ENCODE assay signal across 1 cellular context in the genomic region with DNA sequence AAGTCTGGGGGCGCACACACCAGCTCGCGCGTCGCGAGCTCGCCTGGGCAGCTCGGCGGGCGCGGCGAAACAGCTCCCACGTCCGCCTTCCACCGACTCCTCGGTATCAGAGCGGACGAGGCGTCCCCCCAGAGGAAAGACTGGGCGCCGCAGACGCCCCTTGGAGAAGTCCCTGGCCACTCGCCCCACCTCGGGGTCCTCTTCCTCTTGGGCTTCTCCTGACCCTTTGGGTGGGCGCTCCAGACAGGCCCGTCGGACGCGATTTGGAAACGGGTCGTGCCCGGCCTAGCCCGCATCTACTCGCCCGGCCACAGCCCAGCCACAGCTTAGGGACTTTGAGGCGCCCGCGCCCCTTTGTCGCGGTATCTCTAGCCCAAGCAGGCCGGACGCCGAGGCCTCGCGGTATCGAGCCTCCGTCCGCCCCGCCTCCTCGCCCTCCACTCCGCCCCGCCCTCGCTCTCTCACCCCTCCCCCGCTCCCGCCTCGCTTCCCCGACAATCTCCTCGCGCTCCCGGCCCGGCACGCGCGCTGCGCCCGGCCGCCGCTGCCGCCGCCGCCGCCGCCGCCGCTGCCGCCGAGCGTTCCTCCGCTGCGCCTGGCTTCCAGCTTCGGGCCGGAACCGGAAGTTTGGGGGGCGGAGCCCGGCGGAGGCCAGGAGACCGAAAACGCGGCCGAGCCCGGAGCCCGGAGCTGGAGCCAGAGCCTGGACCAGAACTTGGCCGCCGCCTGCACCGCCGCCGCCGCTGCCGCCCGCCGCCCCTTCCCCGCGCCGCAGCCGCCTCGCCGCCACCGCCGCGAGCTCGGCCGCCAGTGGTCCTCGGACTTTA.
TF ChIP-seq lines count a peak whose summit lies in the region.

No MANE protein-coding gene starts in this region.

TF ChIP-seq in H1, 55 proteins besides CTCF, POLR2A, EP300 and RAD21:
- TF ChIP-seq BCL11A (IDR thresholded peaks at IDR 0.05; ENCODE audit: low read depth in 2 of 2, low read length in 2 of 2) = no peak
- TF ChIP-seq, protein P1, sequence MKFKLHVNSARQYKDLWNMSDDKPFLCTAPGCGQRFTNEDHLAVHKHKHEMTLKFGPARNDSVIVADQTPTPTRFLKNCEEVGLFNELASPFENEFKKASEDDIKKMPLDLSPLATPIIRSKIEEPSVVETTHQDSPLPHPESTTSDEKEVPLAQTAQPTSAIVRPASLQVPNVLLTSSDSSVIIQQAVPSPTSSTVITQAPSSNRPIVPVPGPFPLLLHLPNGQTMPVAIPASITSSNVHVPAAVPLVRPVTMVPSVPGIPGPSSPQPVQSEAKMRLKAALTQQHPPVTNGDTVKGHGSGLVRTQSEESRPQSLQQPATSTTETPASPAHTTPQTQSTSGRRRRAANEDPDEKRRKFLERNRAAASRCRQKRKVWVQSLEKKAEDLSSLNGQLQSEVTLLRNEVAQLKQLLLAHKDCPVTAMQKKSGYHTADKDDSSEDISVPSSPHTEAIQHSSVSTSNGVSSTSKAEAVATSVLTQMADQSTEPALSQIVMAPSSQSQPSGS (IDR thresholded peaks at IDR 0.05; ENCODE audit: low read length) = no peak
- TF ChIP-seq, protein P2, sequence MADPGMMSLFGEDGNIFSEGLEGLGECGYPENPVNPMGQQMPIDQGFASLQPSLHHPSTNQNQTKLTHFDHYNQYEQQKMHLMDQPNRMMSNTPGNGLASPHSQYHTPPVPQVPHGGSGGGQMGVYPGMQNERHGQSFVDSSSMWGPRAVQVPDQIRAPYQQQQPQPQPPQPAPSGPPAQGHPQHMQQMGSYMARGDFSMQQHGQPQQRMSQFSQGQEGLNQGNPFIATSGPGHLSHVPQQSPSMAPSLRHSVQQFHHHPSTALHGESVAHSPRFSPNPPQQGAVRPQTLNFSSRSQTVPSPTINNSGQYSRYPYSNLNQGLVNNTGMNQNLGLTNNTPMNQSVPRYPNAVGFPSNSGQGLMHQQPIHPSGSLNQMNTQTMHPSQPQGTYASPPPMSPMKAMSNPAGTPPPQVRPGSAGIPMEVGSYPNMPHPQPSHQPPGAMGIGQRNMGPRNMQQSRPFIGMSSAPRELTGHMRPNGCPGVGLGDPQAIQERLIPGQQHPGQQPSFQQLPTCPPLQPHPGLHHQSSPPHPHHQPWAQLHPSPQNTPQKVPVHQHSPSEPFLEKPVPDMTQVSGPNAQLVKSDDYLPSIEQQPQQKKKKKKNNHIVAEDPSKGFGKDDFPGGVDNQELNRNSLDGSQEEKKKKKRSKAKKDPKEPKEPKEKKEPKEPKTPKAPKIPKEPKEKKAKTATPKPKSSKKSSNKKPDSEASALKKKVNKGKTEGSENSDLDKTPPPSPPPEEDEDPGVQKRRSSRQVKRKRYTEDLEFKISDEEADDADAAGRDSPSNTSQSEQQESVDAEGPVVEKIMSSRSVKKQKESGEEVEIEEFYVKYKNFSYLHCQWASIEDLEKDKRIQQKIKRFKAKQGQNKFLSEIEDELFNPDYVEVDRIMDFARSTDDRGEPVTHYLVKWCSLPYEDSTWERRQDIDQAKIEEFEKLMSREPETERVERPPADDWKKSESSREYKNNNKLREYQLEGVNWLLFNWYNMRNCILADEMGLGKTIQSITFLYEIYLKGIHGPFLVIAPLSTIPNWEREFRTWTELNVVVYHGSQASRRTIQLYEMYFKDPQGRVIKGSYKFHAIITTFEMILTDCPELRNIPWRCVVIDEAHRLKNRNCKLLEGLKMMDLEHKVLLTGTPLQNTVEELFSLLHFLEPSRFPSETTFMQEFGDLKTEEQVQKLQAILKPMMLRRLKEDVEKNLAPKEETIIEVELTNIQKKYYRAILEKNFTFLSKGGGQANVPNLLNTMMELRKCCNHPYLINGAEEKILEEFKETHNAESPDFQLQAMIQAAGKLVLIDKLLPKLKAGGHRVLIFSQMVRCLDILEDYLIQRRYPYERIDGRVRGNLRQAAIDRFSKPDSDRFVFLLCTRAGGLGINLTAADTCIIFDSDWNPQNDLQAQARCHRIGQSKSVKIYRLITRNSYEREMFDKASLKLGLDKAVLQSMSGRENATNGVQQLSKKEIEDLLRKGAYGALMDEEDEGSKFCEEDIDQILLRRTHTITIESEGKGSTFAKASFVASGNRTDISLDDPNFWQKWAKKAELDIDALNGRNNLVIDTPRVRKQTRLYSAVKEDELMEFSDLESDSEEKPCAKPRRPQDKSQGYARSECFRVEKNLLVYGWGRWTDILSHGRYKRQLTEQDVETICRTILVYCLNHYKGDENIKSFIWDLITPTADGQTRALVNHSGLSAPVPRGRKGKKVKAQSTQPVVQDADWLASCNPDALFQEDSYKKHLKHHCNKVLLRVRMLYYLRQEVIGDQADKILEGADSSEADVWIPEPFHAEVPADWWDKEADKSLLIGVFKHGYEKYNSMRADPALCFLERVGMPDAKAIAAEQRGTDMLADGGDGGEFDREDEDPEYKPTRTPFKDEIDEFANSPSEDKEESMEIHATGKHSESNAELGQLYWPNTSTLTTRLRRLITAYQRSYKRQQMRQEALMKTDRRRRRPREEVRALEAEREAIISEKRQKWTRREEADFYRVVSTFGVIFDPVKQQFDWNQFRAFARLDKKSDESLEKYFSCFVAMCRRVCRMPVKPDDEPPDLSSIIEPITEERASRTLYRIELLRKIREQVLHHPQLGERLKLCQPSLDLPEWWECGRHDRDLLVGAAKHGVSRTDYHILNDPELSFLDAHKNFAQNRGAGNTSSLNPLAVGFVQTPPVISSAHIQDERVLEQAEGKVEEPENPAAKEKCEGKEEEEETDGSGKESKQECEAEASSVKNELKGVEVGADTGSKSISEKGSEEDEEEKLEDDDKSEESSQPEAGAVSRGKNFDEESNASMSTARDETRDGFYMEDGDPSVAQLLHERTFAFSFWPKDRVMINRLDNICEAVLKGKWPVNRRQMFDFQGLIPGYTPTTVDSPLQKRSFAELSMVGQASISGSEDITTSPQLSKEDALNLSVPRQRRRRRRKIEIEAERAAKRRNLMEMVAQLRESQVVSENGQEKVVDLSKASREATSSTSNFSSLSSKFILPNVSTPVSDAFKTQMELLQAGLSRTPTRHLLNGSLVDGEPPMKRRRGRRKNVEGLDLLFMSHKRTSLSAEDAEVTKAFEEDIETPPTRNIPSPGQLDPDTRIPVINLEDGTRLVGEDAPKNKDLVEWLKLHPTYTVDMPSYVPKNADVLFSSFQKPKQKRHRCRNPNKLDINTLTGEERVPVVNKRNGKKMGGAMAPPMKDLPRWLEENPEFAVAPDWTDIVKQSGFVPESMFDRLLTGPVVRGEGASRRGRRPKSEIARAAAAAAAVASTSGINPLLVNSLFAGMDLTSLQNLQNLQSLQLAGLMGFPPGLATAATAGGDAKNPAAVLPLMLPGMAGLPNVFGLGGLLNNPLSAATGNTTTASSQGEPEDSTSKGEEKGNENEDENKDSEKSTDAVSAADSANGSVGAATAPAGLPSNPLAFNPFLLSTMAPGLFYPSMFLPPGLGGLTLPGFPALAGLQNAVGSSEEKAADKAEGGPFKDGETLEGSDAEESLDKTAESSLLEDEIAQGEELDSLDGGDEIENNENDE (IDR thresholded peaks at IDR 0.05; ENCODE audit: insufficient replicate concordance, low read length) = no peak
- peak; percentile 17 for TF ChIP-seq ASH2L (IDR thresholded peaks at IDR 0.05; ENCODE audit: low read length)
- no peak for TF ChIP-seq JUN (IDR thresholded peaks at IDR 0.05; ENCODE audit: low read depth, low read length)
- TF ChIP-seq RBBP5 (IDR thresholded peaks at IDR 0.05; ENCODE audit: borderline replicate concordance, low read depth, low read length) = no peak; the same call in 1 of the 2 replicates
- no peak for TF ChIP-seq SP2 (IDR thresholded peaks at IDR 0.05; ENCODE audit: low read length)
- TF ChIP-seq PHF8 (conservative IDR thresholded peaks at IDR 0.05; ENCODE audit: low read depth, low read length) = peak; percentile 83
- no peak for TF ChIP-seq KDM1A (IDR thresholded peaks at IDR 0.05; ENCODE audit: borderline replicate concordance, low read length)
- TF ChIP-seq CHD1 (IDR thresholded peaks at IDR 0.05; ENCODE audit: low read depth, low read length) = no peak
- 0 out of 2 replicates have a peak, but pooled peaks have one; percentile 12 for TF ChIP-seq GTF2F1 (IDR thresholded peaks at IDR 0.05; ENCODE audit: borderline replicate concordance, low read depth, low read length)
- TF ChIP-seq TAF7 (optimal IDR thresholded peaks at IDR 0.05; ENCODE audit: borderline replicate concordance, low read depth, low read length) = no peak
- TF ChIP-seq SP1 (IDR thresholded peaks at IDR 0.05; ENCODE audit: low read depth, low read length) = no peak
- no peak for TF ChIP-seq EZH2 (IDR thresholded peaks at IDR 0.05; ENCODE audit: low read depth, low read length, severe bottlenecking)
- no peak for TF ChIP-seq MAFK (IDR thresholded peaks at IDR 0.05; ENCODE audit: low read depth, low read length)
- peak; percentile 83 for TF ChIP-seq TAF1 (IDR thresholded peaks at IDR 0.05; ENCODE audit: low read depth, low read length)
- peak; percentile 52; the same call in 1 of the 2 replicates for TF ChIP-seq BRCA1 (IDR thresholded peaks at IDR 0.05; ENCODE audit: low read depth, low read length)
- TF ChIP-seq YY1 (IDR thresholded peaks at IDR 0.05; ENCODE audit: low read depth, low read length) = no peak
- no peak for TF ChIP-seq SP4 (IDR thresholded peaks at IDR 0.05; ENCODE audit: low read length)
- no peak for TF ChIP-seq HDAC6 (IDR thresholded peaks at IDR 0.05; ENCODE audit: low read depth, low read length)
- TF ChIP-seq POLR2AphosphoS5 (IDR thresholded peaks at IDR 0.05; ENCODE audit: low read depth, low read length) = peak; percentile 85
- TF ChIP-seq KDM4A (IDR thresholded peaks at IDR 0.05; ENCODE audit: low read depth, low read length, severe bottlenecking) = no peak
- TF ChIP-seq SIN3A (conservative IDR thresholded peaks at IDR 0.05 in 1 of 2, IDR thresholded peaks at IDR 0.05 in 1 of 2; ENCODE audit: low read depth in 1 of 2, low read length in 2 of 2) = no peak
- no peak for TF ChIP-seq CREB1 (IDR thresholded peaks at IDR 0.05)
- TF ChIP-seq CBX5 (IDR thresholded peaks at IDR 0.05; ENCODE audit: low read depth, low read length) = no peak
- TF ChIP-seq, protein P3, sequence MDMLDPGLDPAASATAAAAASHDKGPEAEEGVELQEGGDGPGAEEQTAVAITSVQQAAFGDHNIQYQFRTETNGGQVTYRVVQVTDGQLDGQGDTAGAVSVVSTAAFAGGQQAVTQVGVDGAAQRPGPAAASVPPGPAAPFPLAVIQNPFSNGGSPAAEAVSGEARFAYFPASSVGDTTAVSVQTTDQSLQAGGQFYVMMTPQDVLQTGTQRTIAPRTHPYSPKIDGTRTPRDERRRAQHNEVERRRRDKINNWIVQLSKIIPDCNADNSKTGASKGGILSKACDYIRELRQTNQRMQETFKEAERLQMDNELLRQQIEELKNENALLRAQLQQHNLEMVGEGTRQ (IDR thresholded peaks at IDR 0.05; ENCODE audit: low read length) = no peak
- TF ChIP-seq GABPA (IDR thresholded peaks at IDR 0.05; ENCODE audit: borderline replicate concordance, insufficient read depth, low read length) = peak; percentile 81; the same call in 1 of the 2 replicates
- TF ChIP-seq CTBP2 (IDR thresholded peaks at IDR 0.05; ENCODE audit: borderline replicate concordance, insufficient read depth, insufficient read length, low read length) = no peak
- no peak for TF ChIP-seq SIX5 (IDR thresholded peaks at IDR 0.05; ENCODE audit: low read depth, low read length)
- TF ChIP-seq, protein P4, sequence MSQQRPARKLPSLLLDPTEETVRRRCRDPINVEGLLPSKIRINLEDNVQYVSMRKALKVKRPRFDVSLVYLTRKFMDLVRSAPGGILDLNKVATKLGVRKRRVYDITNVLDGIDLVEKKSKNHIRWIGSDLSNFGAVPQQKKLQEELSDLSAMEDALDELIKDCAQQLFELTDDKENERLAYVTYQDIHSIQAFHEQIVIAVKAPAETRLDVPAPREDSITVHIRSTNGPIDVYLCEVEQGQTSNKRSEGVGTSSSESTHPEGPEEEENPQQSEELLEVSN (IDR thresholded peaks at IDR 0.05) = peak; percentile 50; the same call in 1 of the 2 replicates
- TF ChIP-seq CEBPB (IDR thresholded peaks at IDR 0.05; ENCODE audit: low read depth, low read length) = no peak
- TF ChIP-seq, protein P5, sequence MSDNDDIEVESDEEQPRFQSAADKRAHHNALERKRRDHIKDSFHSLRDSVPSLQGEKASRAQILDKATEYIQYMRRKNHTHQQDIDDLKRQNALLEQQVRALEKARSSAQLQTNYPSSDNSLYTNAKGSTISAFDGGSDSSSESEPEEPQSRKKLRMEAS (IDR thresholded peaks at IDR 0.05) = peak; percentile 85
- TF ChIP-seq SUZ12 (IDR thresholded peaks at IDR 0.05; ENCODE audit: low read length) = no peak
- TF ChIP-seq ZNF274 (IDR thresholded peaks at IDR 0.05; ENCODE audit: borderline replicate concordance, extremely low read depth, low read length) = no peak
- peak; percentile 56; the same call in 1 of the 2 replicates for TF ChIP-seq TBP (IDR thresholded peaks at IDR 0.05; ENCODE audit: low read depth, low read length)
- no peak for TF ChIP-seq SIRT6 (IDR thresholded peaks at IDR 0.05; ENCODE audit: low read length)
- TF ChIP-seq NRF1 (IDR thresholded peaks at IDR 0.05; ENCODE audit: low read depth, low read length) = no peak
- no peak for TF ChIP-seq RFX5 (IDR thresholded peaks at IDR 0.05; ENCODE audit: borderline replicate concordance, low read depth, low read length)
- TF ChIP-seq POU5F1 (IDR thresholded peaks at IDR 0.05; ENCODE audit: low read depth, low read length) = no peak
- TF ChIP-seq EGR1 (IDR thresholded peaks at IDR 0.05; ENCODE audit: borderline replicate concordance, low read depth, low read length) = no peak
- TF ChIP-seq KDM5A (IDR thresholded peaks at IDR 0.05; ENCODE audit: low read length) = no peak
- no peak for TF ChIP-seq HDAC2 (IDR thresholded peaks at IDR 0.05; ENCODE audit: borderline replicate concordance in 1 of 2, low read depth in 2 of 2, low read length in 2 of 2)
- no peak for TF ChIP-seq FOSL1 (IDR thresholded peaks at IDR 0.05; ENCODE audit: insufficient read depth, low read depth, low read length)
- TF ChIP-seq, protein P6, sequence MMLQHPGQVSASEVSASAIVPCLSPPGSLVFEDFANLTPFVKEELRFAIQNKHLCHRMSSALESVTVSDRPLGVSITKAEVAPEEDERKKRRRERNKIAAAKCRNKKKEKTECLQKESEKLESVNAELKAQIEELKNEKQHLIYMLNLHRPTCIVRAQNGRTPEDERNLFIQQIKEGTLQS (IDR thresholded peaks at IDR 0.05; ENCODE audit: insufficient read depth, low read depth, low read length) = no peak
- no peak for TF ChIP-seq RXRA (IDR thresholded peaks at IDR 0.05; ENCODE audit: insufficient read depth, low read depth, low read length)
- TF ChIP-seq BACH1 (IDR thresholded peaks at IDR 0.05; ENCODE audit: low read length) = no peak
- no peak for TF ChIP-seq TEAD4 (IDR thresholded peaks at IDR 0.05; ENCODE audit: low read depth, low read length)
- TF ChIP-seq NANOG (IDR thresholded peaks at IDR 0.05; ENCODE audit: insufficient read depth, low read depth, low read length, poor library complexity, severe bottlenecking) = no peak
- no peak for TF ChIP-seq RNF2 (IDR thresholded peaks at IDR 0.05; ENCODE audit: borderline replicate concordance, low read depth, low read length, missing control alignments, poor library complexity, severe bottlenecking)
- no peak for TF ChIP-seq SRF (IDR thresholded peaks at IDR 0.05; ENCODE audit: low read depth, low read length)
- no peak for TF ChIP-seq TCF12 (IDR thresholded peaks at IDR 0.05; ENCODE audit: low read depth, low read length)
- TF ChIP-seq SAP30 (IDR thresholded peaks at IDR 0.05; ENCODE audit: insufficient read depth, insufficient replicate concordance, low read length) = no peak
- TF ChIP-seq CHD2 (IDR thresholded peaks at IDR 0.05; ENCODE audit: low read length) = peak; percentile 82
- no peak for TF ChIP-seq CBX8 (IDR thresholded peaks at IDR 0.05; ENCODE audit: borderline replicate concordance, low read depth, low read length)
- no peak for TF ChIP-seq JUND (IDR thresholded peaks at IDR 0.05; ENCODE audit: low read length)
